In genomic region chr11:130209128-130209932, GRCh38 we compare ENCODE assay signal across 24 cellular contexts. TPM values are rescaled to one million over a fixed set of nuclear protein-coding genes. Genes with fewer than 3 reads are reported as not detected.
DNase-seq lines count a peak whose midpoint lies in the region; ATAC-seq and TF ChIP-seq lines count a peak whose summit lies in the region.
"Had no signal": no experiment of that assay in that cellular context is flagged by ENCODE, and none has a peak within 500 bp of the region (broad histone marks: within the 10 kb centered on the region; RNA-seq: fewer than 3 reads in every experiment).

No MANE protein-coding gene starts in this region.

- peak; percentile 58 for DNase-seq in activated effector memory CD4-positive, alpha-beta T cell treated with anti-CD3 and anti-CD28 coated beads, Interleukin-2, amount 50 U/mL, for 16 hours
- no peak for DNase-seq in activated effector memory CD4-positive, alpha-beta T cell treated with Interleukin-2 at 50 U/mL for 16 hours
- DNase-seq in adrenal gland, result peak in 4 of 7 donors; percentile 4 to 25 (median 14)
- peak; percentile 23 for DNase-seq in lung (ENCODE audit: low spot score)
- DNase-seq in testis, result peak; percentile 11
- no peak for DNase-seq in NCI-H82 (lab: John Stamatoyannopoulos, UW)
- DNase-seq in activated CD4-positive, alpha-beta T cell treated with anti-CD3 and anti-CD28 coated beads for 1 hour, result no peak
- no peak for DNase-seq in MM.1S
- DNase-seq: activated CD4-positive, alpha-beta T cell treated with anti-CD3 and anti-CD28 coated beads for 36 hours; activated T-cell treated with anti-CD3 and anti-CD28 coated beads for 4 hours; cortex of kidney; DMS153; left cardiac atrium; NCI-H1092; NCI-H2081; NCI-H526 treated with DMSO at 0.1 percent for 48 hours; OCI-M1; T1000 had no signal

- H3K4me2 ChIP-seq in MM.1S (ENCODE audit: low read depth, low read length), result no peak overlapping the region
- H3K4me2 ChIP-seq: KMS-11, smooth muscle cell had no signal

- no peaks in the 10 kb centered on the region; the same call in 1 of the 2 replicates for H3K79me2 ChIP-seq in MM.1S (ENCODE audit: low read length)

- H3K9me2 ChIP-seq in MM.1S (replicated peaks; ENCODE audit: insufficient read depth, low read length), result no peaks in the 10 kb centered on the region

- WGBS in adrenal gland, 4 donors, result 86 to 93% (median 91%) methylated on average over 31 to 53 of the region's 53 CpGs
- 91 to 93% methylated on average over 53 of the region's 53 CpGs for WGBS in lung, 2 donors
- WGBS in testis, 2 donors, result 74 to 75% methylated on average over 31 to 53 of the region's 53 CpGs

- no peak for ATAC-seq in lung (ENCODE audit: insufficient read depth, low FRiP score)
- ATAC-seq: activated CD4-positive, alpha-beta T cell treated with anti-CD3 and anti-CD28 coated beads for 36 hours; gastroesophageal sphincter; left cardiac atrium had no signal

- H3K9ac ChIP-seq in MM.1S (ENCODE audit: low read length), result no peak overlapping the region
- H3K9ac ChIP-seq: KMS-11 had no signal

- no peak overlapping the region for H3K27ac ChIP-seq in adrenal gland
- no peak overlapping the region for H3K27ac ChIP-seq in lung (ENCODE audit: low read depth in 1 of 2, low read length in 1 of 2)
- no peak overlapping the region for H3K27ac ChIP-seq in testis
- H3K27ac ChIP-seq in MM.1S (ENCODE audit: low read length), result no peak overlapping the region
- H3K27ac ChIP-seq: gastroesophageal sphincter, KMS-11, ovary, tibial nerve had no signal

- TF ChIP-seq POLR2A in adrenal gland (IDR thresholded peaks at IDR 0.05), result no peak
- no peak for TF ChIP-seq POLR2A in testis (IDR thresholded peaks at IDR 0.05)

- H3K9me3 ChIP-seq in adrenal gland (replicated peaks in 1 of 3) (no peaks in the 10 kb centered on the region), lung (ENCODE audit: control insufficient read depth in 2 of 2, insufficient read depth in 1 of 2, low read length in 1 of 2) (no peaks in the 10 kb centered on the region), testis (no peaks in the 10 kb centered on the region), MM.1S (replicated peaks; ENCODE audit: insufficient read depth, low read length) (no peaks in the 10 kb centered on the region)
- H3K9me3 ChIP-seq: gastroesophageal sphincter, ovary, tibial nerve had no signal

- intact Hi-C loops in adrenal gland (cut with DNase I) (no loop called here), testis (cut with DNase I; ENCODE audit: low total_unique reads) (no loop called here)

- TF ChIP-seq CTCF in adrenal gland (IDR thresholded peaks at IDR 0.05) (no peak), lung (IDR thresholded peaks at IDR 0.05; ENCODE audit: control extremely low read depth, extremely low read depth) (no peak), testis (IDR thresholded peaks at IDR 0.05) (no peak), MM.1S (IDR thresholded peaks at IDR 0.05; ENCODE audit: low read length) (no peak)

- H3K4me1 ChIP-seq in adrenal gland (replicated peaks in 1 of 2) (no peaks in the 10 kb centered on the region), lung (ENCODE audit: control insufficient read depth in 2 of 2, insufficient read depth in 2 of 2, low read length in 2 of 2) (no peaks in the 10 kb centered on the region), testis (no peaks in the 10 kb centered on the region), MM.1S (ENCODE audit: low read length) (no peaks in the 10 kb centered on the region)

- H3K4me3 ChIP-seq in adrenal gland, result no peak overlapping the region
- no peak overlapping the region for H3K4me3 ChIP-seq in lung
- peak overlapping the region in 1 of 2 donors; percentile 8 for H3K4me3 ChIP-seq in testis
- no peak overlapping the region for H3K4me3 ChIP-seq in MM.1S (ENCODE audit: low read length)
- H3K4me3 ChIP-seq: gastroesophageal sphincter, ovary, smooth muscle cell, tibial nerve had no signal

- no peaks in the 10 kb centered on the region for H3K36me3 ChIP-seq in adrenal gland (replicated peaks in 1 of 2)
- H3K36me3 ChIP-seq in lung (ENCODE audit: control insufficient read depth in 2 of 2, insufficient read depth in 2 of 2, low read length in 2 of 2), result peaks cover 0 to 2% of the 10 kb centered on the region in 2 donors
- H3K36me3 ChIP-seq in testis (ENCODE audit: low read depth, missing control alignments), result no peaks in the 10 kb centered on the region
- H3K36me3 ChIP-seq in MM.1S (replicated peaks; ENCODE audit: insufficient read depth, low read length), result no peaks in the 10 kb centered on the region
- H3K36me3 ChIP-seq: gastroesophageal sphincter, ovary, tibial nerve had no signal

- no peak overlapping the region for H2AFZ ChIP-seq in MM.1S (ENCODE audit: low read length)

- H4K20me1 ChIP-seq in MM.1S (ENCODE audit: insufficient read depth, low read length), result no peaks in the 10 kb centered on the region

- no peaks in the 10 kb centered on the region for H3F3A ChIP-seq in MM.1S (ENCODE audit: insufficient read depth, low read length)

- H3K27me3 ChIP-seq in adrenal gland, result no peaks in the 10 kb centered on the region
- no peaks in the 10 kb centered on the region for H3K27me3 ChIP-seq in lung (ENCODE audit: control insufficient read depth, insufficient read depth)
- H3K27me3 ChIP-seq in testis, result no peaks in the 10 kb centered on the region
- H3K27me3 ChIP-seq in MM.1S (replicated peaks; ENCODE audit: insufficient read depth, low read length), result no peaks in the 10 kb centered on the region
- H3K27me3 ChIP-seq: ovary, tibial nerve had no signal

RNA-seq across cellular contexts. Expression of gene ST14, which starts 49.7 kb away (rescaled TPM):
- total RNA-seq in adrenal gland (10 to 100 TPM in 5 of 8 donors, 1 to 10 TPM in 3; 2.5 to 41.0 (median 11.5) TPM), lung (10 to 100 TPM; 24.3 to 81.1 TPM), testis (1 to 10 TPM in 1 of 2 donors, under 1 TPM in 1; 0.55 to 2.4 TPM)
- polyA plus RNA-seq in adrenal gland (10 to 100 TPM in 1 of 3 donors, 1 to 10 TPM in 2; 3.0 to 13.4 (median 3.4) TPM), lung (10 to 100 TPM; 37.7 to 70.5 TPM), testis (ENCODE audit: insufficient read depth, low read depth, low replicate concordance) (5.8 TPM)
- total RNA-seq: activated CD4-positive, alpha-beta T cell treated with anti-CD3 and anti-CD28 coated beads for 36 hours; SK-MEL-5 had no signal

Comparison
In these comparisons a context has a peak if more than half of its experiments do, and no peak if none do; other contexts are left out.
1. DNase-seq: peak in activated effector memory CD4-positive, alpha-beta T cell treated with anti-CD3 and anti-CD28 coated beads, Interleukin-2, amount 50 U/mL, for 16 hours (single experiment), adrenal gland (4 of 7), lung (single experiment) and testis (single experiment); none in activated effector memory CD4-positive, alpha-beta T cell treated with Interleukin-2 at 50 U/mL for 16 hours (single experiment), NCI-H82 (single experiment), activated CD4-positive, alpha-beta T cell treated with anti-CD3 and anti-CD28 coated beads for 1 hour (single experiment) and MM.1S (single experiment).